ENCODE assay signal across 1 cellular context in the genomic region with DNA sequence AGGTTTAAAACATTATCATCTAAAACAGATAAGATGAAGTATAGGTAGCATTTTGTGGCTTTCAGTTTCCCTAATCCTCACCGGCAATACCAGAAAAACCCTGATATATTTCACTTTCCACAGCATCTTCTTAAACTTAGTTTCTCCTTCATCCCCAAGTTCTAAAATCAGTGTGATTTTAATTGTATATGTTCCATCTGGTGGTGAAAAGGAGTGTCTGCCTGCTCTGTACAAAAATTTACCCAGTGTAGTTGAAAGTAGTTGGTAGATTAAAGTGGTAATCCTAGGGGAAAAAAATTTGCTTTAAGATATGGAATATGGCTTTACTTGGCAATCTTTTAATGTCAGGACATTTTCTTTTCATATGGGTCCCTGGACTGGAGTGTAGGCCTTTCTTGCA.
TF ChIP-seq lines count a peak whose summit lies in the region.

No MANE protein-coding gene starts in this region.

TF ChIP-seq in SK-N-SH, 30 proteins besides CTCF, POLR2A, EP300 and RAD21 (continued from another document):
- TF ChIP-seq MXI1 (IDR thresholded peaks at IDR 0.05; ENCODE audit: low read depth, low read length) (no peak), TAF1 (IDR thresholded peaks at IDR 0.05; ENCODE audit: borderline replicate concordance, low read depth, low read length) (no peak), TCF12 (IDR thresholded peaks at IDR 0.05) (no peak), YY1 (IDR thresholded peaks at IDR 0.05; ENCODE audit: low read depth) (no peak), NFIC (IDR thresholded peaks at IDR 0.05; ENCODE audit: borderline replicate concordance) (no peak), MAX (IDR thresholded peaks at IDR 0.05; ENCODE audit: low read depth) (no peak), GATA2 (CRISPR knock-in tag; IDR thresholded peaks at IDR 0.05) (no peak), RFX5 (IDR thresholded peaks at IDR 0.05; ENCODE audit: low read length) (no peak), PBX3 (IDR thresholded peaks at IDR 0.05) (no peak), NRF1 (IDR thresholded peaks at IDR 0.05; ENCODE audit: low read depth, low read length) (no peak), SIN3A (IDR thresholded peaks at IDR 0.05; ENCODE audit: borderline replicate concordance, low read depth, low read length) (no peak), SMC3 (IDR thresholded peaks at IDR 0.05; ENCODE audit: low read depth, low read length) (no peak), ELF1 (IDR thresholded peaks at IDR 0.05) (no peak)
- TF ChIP-seq, protein P1, sequence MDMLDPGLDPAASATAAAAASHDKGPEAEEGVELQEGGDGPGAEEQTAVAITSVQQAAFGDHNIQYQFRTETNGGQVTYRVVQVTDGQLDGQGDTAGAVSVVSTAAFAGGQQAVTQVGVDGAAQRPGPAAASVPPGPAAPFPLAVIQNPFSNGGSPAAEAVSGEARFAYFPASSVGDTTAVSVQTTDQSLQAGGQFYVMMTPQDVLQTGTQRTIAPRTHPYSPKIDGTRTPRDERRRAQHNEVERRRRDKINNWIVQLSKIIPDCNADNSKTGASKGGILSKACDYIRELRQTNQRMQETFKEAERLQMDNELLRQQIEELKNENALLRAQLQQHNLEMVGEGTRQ (IDR thresholded peaks at IDR 0.05; ENCODE audit: borderline replicate concordance, low read depth, low read length) = no peak
- TF ChIP-seq, protein P2, sequence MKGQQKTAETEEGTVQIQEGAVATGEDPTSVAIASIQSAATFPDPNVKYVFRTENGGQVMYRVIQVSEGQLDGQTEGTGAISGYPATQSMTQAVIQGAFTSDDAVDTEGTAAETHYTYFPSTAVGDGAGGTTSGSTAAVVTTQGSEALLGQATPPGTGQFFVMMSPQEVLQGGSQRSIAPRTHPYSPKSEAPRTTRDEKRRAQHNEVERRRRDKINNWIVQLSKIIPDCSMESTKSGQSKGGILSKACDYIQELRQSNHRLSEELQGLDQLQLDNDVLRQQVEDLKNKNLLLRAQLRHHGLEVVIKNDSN (IDR thresholded peaks at IDR 0.05; ENCODE audit: borderline replicate concordance, low read depth) = no peak
TF ChIP-seq in SK-N-SH: peak in this region for 0.
